8 cellular contexts compared by ENCODE assay signal in genomic region chr13:40069173-40070044, GRCh38.
DNase-seq lines count a peak whose midpoint lies in the region; ATAC-seq, FAIRE-seq and TF ChIP-seq lines count a peak whose summit lies in the region.

No MANE protein-coding gene starts in this region.

- DNase-seq in CD1c-positive myeloid dendritic cell (ENCODE audit: extremely low spot score) (peak; percentile 71), MV-4-11 (lab: John Stamatoyannopoulos, UW) (peak; percentile 39), WERI-Rb-1 (peak; percentile 64), T47D (ENCODE audit: low read depth in 1 of 2, low spot score in 1 of 2) (peak; percentile 39 to 63), NCI-H2171 treated with DMSO at 0.1 percent for 48 hours (lab: John Stamatoyannopoulos, UW) (no peak)
- DNase-seq in stimulated activated CD4-positive, alpha-beta T cell treated with anti-CD3 and anti-CD28 coated beads, Interleukin-15, amount 100 ng/mL, for 48 hours (ENCODE audit: low read depth in 2 of 2): peak; percentile 47 to 59

- FAIRE-seq in islet of Langerhans (lab: Jason Lieb, UNC): peak; percentile 95

- TF ChIP-seq CTCF in WERI-Rb-1 (IDR thresholded peaks at IDR 0.05; ENCODE audit: low read depth, low read length): peak; percentile 66

- H3K4me3 ChIP-seq in WERI-Rb-1 (ENCODE audit: low read depth, low read length): no peak overlapping the region

- no peaks in the 10 kb centered on the region for H3K36me3 ChIP-seq in WERI-Rb-1

- no peaks in the 10 kb centered on the region for H3K9me3 ChIP-seq in WERI-Rb-1 (ENCODE audit: severe bottlenecking)

- ATAC-seq in GM19452 (IDR thresholded peaks at IDR 0.05; ENCODE audit: unreplicated experiment): peak; percentile 62

- H3K27me3 ChIP-seq in WERI-Rb-1 (ENCODE audit: insufficient read depth, low read depth, severe bottlenecking): no peaks in the 10 kb centered on the region

- in situ Hi-C loops in T47D (cut with HindIII; ENCODE audit: low pct_unique_long_range_greater_than_20kb, low sequenced_read_pairs): no loop called here

- no peak overlapping the region for H3K27ac ChIP-seq in WERI-Rb-1
